Comparison of ENCODE assay signal across 20 cellular contexts in the genomic region with DNA sequence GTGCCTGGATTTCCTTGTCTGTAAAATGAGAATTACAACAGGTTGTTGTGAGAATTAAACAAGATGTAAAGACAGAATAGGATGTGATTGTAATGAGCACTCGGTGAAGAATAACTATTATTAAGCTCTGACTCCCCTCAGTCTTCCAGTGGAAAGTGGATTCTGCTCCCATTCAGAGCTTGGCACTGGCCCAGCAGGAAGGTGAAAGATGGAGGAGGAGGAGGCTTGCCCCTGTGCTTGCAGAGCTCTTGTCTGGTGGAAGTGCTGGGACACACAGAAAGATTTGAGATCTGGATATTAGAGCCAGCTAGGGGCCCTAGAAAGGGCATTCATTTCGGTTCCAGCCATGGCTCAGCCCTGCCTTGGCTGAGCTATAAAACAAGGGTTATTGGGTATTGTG. TPM values are rescaled to one million over a fixed set of nuclear protein-coding genes. Genes with fewer than 3 reads are reported as not detected.
DNase-seq lines count a peak whose midpoint lies in the region; ATAC-seq, FAIRE-seq and TF ChIP-seq lines count a peak whose summit lies in the region.
"Had no signal": no experiment of that assay in that cellular context is flagged by ENCODE, and none has a peak within 500 bp of the region (broad histone marks: within the 10 kb centered on the region; RNA-seq: fewer than 3 reads in every experiment).

No MANE protein-coding gene starts in this region.

- no peak overlapping the region for H4K8ac ChIP-seq in H1 (ENCODE audit: extremely low read depth, insufficient read depth, low read length)

- peak overlapping the region in 3 of 4 experiments; percentile 62 to 79 (median 77); a peak in 4 of 7 replicates for H3K9ac ChIP-seq in H1 (replicated peaks in 1 of 4; ENCODE audit: extremely low read depth in 1 of 4, low read depth in 3 of 4, low read length in 3 of 4)

- peak overlapping the region; percentile 78 for H3K4me3 Mint-ChIP-seq in nephron progenitor cell
- no peak overlapping the region for H3K4me3 Mint-ChIP-seq in activated CD8-positive, alpha-beta T cell treated with anti-CD3 and anti-CD28 coated beads for 36 hours
- H3K4me3 Mint-ChIP-seq: natural killer cell treated with Interleukin-12 subunit alpha and Interleukin-12 subunit beta and Interleukin-15 and Interleukin-18, amount 100 ng/mL, for 72 hours had no signal

- no peak overlapping the region for H3K56ac ChIP-seq in H1 (replicated peaks; ENCODE audit: insufficient read length, low read depth, low read length)

- TF ChIP-seq POLR2A in heart left ventricle (IDR thresholded peaks at IDR 0.05): no peak
- TF ChIP-seq POLR2A in H1 (IDR thresholded peaks at IDR 0.05; ENCODE audit: control extremely low read depth in 1 of 2, low read depth in 2 of 2, low read length in 2 of 2): no peak
- TF ChIP-seq POLR2A in uterus (IDR thresholded peaks at IDR 0.05): no peak
- TF ChIP-seq POLR2A in GM12892 (IDR thresholded peaks at IDR 0.05; ENCODE audit: low read depth, low read length): no peak

- no peak for TF ChIP-seq EP300 in H1 (IDR thresholded peaks at IDR 0.05; ENCODE audit: borderline replicate concordance in 1 of 2, low read depth in 2 of 2, low read length in 2 of 2)

- H3K23me2 ChIP-seq in H1 (ENCODE audit: low read depth, low read length): peaks cover 6% of the 10 kb centered on the region; the same call in 1 of the 2 replicates

- H3K27ac ChIP-seq in heart left ventricle (peak overlapping the region in 10 of 12 donors; percentile 28 to 86 (median 72)), H1 (ENCODE audit: low read depth, low read length) (peak overlapping the region; percentile 89; the same call in 1 of the 2 replicates), uterus (peak overlapping the region; percentile 79 to 82)

- H3K23ac ChIP-seq in H1 (ENCODE audit: insufficient read length): no peak overlapping the region

- H3K4me1 ChIP-seq in heart left ventricle (peaks cover 0 to 87% (median 46%) of the 10 kb centered on the region in 12 donors), H1 (replicated peaks in 1 of 4; ENCODE audit: control insufficient read depth in 3 of 4, insufficient read depth in 4 of 4, low read length in 3 of 4) (peaks cover 16 to 23% (median 19%) of the 10 kb centered on the region in 4 experiments), uterus (peaks cover 0 to 4% of the 10 kb centered on the region in 2 donors)

- H3K4me1 Mint-ChIP-seq in nephron progenitor cell: peaks cover 31% of the 10 kb centered on the region
- no peaks in the 10 kb centered on the region for H3K4me1 Mint-ChIP-seq in activated CD8-positive, alpha-beta T cell treated with anti-CD3 and anti-CD28 coated beads for 36 hours (ENCODE audit: low read depth)

- 42 to 63% (median 62%) methylated on average over 2 of the region's 2 CpGs for WGBS in heart left ventricle, 4 donors
- 71% methylated on average over 2 of the region's 2 CpGs; no CpG with 5 or more reads in 1 of the 2 experiments for WGBS in H1 (ENCODE audit: extremely low coverage in 1 of 2, insufficient coverage in 1 of 2, insufficient read length in 1 of 2, insufficient replicate concordance in 2 of 2, low coverage in 1 of 2, low lambda C conversion rate in 2 of 2, missing lambda C conversion rate in 1 of 2), 2 experiments

- H4K5ac ChIP-seq in H1 (ENCODE audit: insufficient read length, low read depth, low read length): no peak overlapping the region

- no peaks in the 10 kb centered on the region for H3K27me3 ChIP-seq in heart left ventricle
- no peaks in the 10 kb centered on the region for H3K27me3 ChIP-seq in H1 (replicated peaks in 1 of 4; ENCODE audit: control insufficient read depth in 3 of 4, extremely low read depth in 1 of 4, insufficient read depth in 3 of 4, low read length in 3 of 4)
- H3K27me3 ChIP-seq in uterus: no peaks in the 10 kb centered on the region
- H3K27me3 ChIP-seq: Peyer's patch had no signal

- H3K36me3 ChIP-seq in heart left ventricle (peaks cover 3 to 100% (median 81%) of the 10 kb centered on the region in 9 donors), H1 (ENCODE audit: control insufficient read depth in 2 of 4, insufficient read depth in 4 of 4, low read length in 3 of 4) (peaks cover 2 to 52% (median 17%) of the 10 kb centered on the region in 4 experiments; a peak in 6 of 8 replicates), uterus (no peaks in the 10 kb centered on the region)

- ATAC-seq in heart left ventricle: no peak
- ATAC-seq in activated CD8-positive, alpha-beta T cell treated with anti-CD3 and anti-CD28 coated beads for 36 hours: no peak
- ATAC-seq: GM12878; natural killer cell treated with Interleukin-12 subunit alpha and Interleukin-12 subunit beta and Interleukin-15 and Interleukin-18, amount 100 ng/mL, for 72 hours had no signal

- H3K4ac ChIP-seq in H1 (replicated peaks; ENCODE audit: insufficient read length, low read depth, low read length): peak overlapping the region; percentile 1

- H3K27ac Mint-ChIP-seq in nephron progenitor cell: no peak overlapping the region
- H3K27ac Mint-ChIP-seq in activated CD8-positive, alpha-beta T cell treated with anti-CD3 and anti-CD28 coated beads for 36 hours: no peak overlapping the region
- H3K27ac Mint-ChIP-seq: natural killer cell treated with Interleukin-12 subunit alpha and Interleukin-12 subunit beta and Interleukin-15 and Interleukin-18, amount 100 ng/mL, for 72 hours had no signal

- H2AK5ac ChIP-seq in H1 (ENCODE audit: low read depth, low read length): 0 out of 2 replicates have a peak overlapping the region, but pooled peaks have one; percentile 68

- no peaks in the 10 kb centered on the region for H3K79me2 ChIP-seq in H1 (ENCODE audit: control insufficient read depth in 1 of 2, insufficient read depth in 2 of 2, low read length in 2 of 2)

- H3K4me2 ChIP-seq in H1 (ENCODE audit: insufficient read depth in 1 of 2, low read depth in 2 of 2, low read length in 2 of 2): peak overlapping the region; percentile 80 to 99

- H4K20me1 ChIP-seq in H1 (replicated peaks in 1 of 2; ENCODE audit: control insufficient read depth in 1 of 2, insufficient read depth in 2 of 2, low read length in 2 of 2): peaks cover 2 to 9% of the 10 kb centered on the region in 2 experiments

- peaks cover 4% of the 10 kb centered on the region; the same call in 1 of the 2 replicates for H3K79me1 ChIP-seq in H1 (ENCODE audit: low read depth, low read length)

- no peak overlapping the region for H2BK120ac ChIP-seq in H1 (replicated peaks; ENCODE audit: low read depth, low read length)

- H2BK12ac ChIP-seq in H1 (ENCODE audit: low read depth, low read length): 0 out of 2 replicates have a peak overlapping the region, but pooled peaks have one; percentile 68

- no peak overlapping the region for H2AFZ ChIP-seq in H1 (ENCODE audit: low read length)

- TF ChIP-seq RAD21 in H1 (IDR thresholded peaks at IDR 0.05 in 1 of 2, conservative IDR thresholded peaks at IDR 0.05 in 1 of 2; ENCODE audit: low read depth in 2 of 2, low read length in 2 of 2): no peak

- H3K27me3 Mint-ChIP-seq in nephron progenitor cell (ENCODE audit: low read depth, poor library complexity): peaks cover 5% of the 10 kb centered on the region
- H3K27me3 Mint-ChIP-seq in activated CD8-positive, alpha-beta T cell treated with anti-CD3 and anti-CD28 coated beads for 36 hours: no peaks in the 10 kb centered on the region

- H3K36me3 Mint-ChIP-seq in nephron progenitor cell (ENCODE audit: low read depth): peaks cover 32% of the 10 kb centered on the region
- no peaks in the 10 kb centered on the region for H3K36me3 Mint-ChIP-seq in activated CD8-positive, alpha-beta T cell treated with anti-CD3 and anti-CD28 coated beads for 36 hours (ENCODE audit: low read depth)
- H3K36me3 Mint-ChIP-seq: natural killer cell treated with Interleukin-12 subunit alpha and Interleukin-12 subunit beta and Interleukin-15 and Interleukin-18, amount 100 ng/mL, for 72 hours had no signal

- H3K18ac ChIP-seq in H1 (ENCODE audit: extremely low read depth, low read length): peak overlapping the region; percentile 97; the same call in 1 of the 2 replicates

- H4K91ac ChIP-seq in H1 (replicated peaks; ENCODE audit: insufficient read length, low read length): peak overlapping the region; percentile 87

- no peak for TF ChIP-seq CTCF in heart left ventricle (IDR thresholded peaks at IDR 0.05)
- no peak for TF ChIP-seq CTCF in H1 (IDR thresholded peaks at IDR 0.05; ENCODE audit: control extremely low read depth in 1 of 3, insufficient read depth in 1 of 3, low read depth in 1 of 3, low read length in 3 of 3)
- no peak for TF ChIP-seq CTCF in nephron progenitor cell (IDR thresholded peaks at IDR 0.05)
- TF ChIP-seq CTCF in uterus (IDR thresholded peaks at IDR 0.05): no peak
- no peak for TF ChIP-seq CTCF in activated CD8-positive, alpha-beta T cell treated with anti-CD3 and anti-CD28 coated beads for 36 hours (IDR thresholded peaks at IDR 0.05)

- DNase-seq in heart left ventricle (no peak), cardiac septum (ENCODE audit: low spot score) (no peak), H1 (ENCODE audit: low read depth in 1 of 2, low spot score in 2 of 2) (no peak), nephron progenitor cell (no peak), uterus (no peak), GM12892 (ENCODE audit: insufficient read length) (no peak), NOMO-1 treated with dmso at 0.1 percent for 144 hours (lab: John Stamatoyannopoulos, UW; ENCODE audit: unreplicated experiment) (no peak)
- no peak for DNase-seq in activated CD8-positive, alpha-beta T cell treated with anti-CD3 and anti-CD28 coated beads for 36 hours
- DNase-seq: activated CD4-positive, alpha-beta T cell treated with anti-CD3 and anti-CD28 coated beads, Interleukin-2, amount 50 U/mL, for 48 hours; DMS153; GOT3; MV-4-11; NCI-H446 treated with DMSO at 0.1 percent for 48 hours; Peyer's patch; spleen had no signal

- H3K9me3 Mint-ChIP-seq in nephron progenitor cell: no peaks in the 10 kb centered on the region
- H3K9me3 Mint-ChIP-seq in activated CD8-positive, alpha-beta T cell treated with anti-CD3 and anti-CD28 coated beads for 36 hours: no peaks in the 10 kb centered on the region
- H3K9me3 Mint-ChIP-seq: natural killer cell treated with Interleukin-12 subunit alpha and Interleukin-12 subunit beta and Interleukin-15 and Interleukin-18, amount 100 ng/mL, for 72 hours had no signal

- H2BK15ac ChIP-seq in H1 (ENCODE audit: low read length): peak overlapping the region; percentile 55; the same call in 1 of the 2 replicates

- FAIRE-seq in H1 (lab: Jason Lieb, UNC) (no peak), GM12892 (lab: Jason Lieb, UNC) (no peak)
- FAIRE-seq: GM12878 had no signal

- CTCF ChIA-PET in H1 (lab: Charles Lee; ENCODE audit: partially characterized antibody): interaction anchor here (0.7 to 19.1 kb wide), 15 partner anchors 9 to 201 kb away, joined by 3 to 435 read pairs (median 6); a partner anchor contains a TSS
- CTCF ChIA-PET in activated CD8-positive, alpha-beta T cell treated with anti-CD3 and anti-CD28 coated beads for 36 hours (lab: Charles Lee): interaction anchor here (0.9 to 3.2 kb wide), 6 partner anchors 12 to 1209 kb away, joined by 3 to 14 read pairs (median 4); no protein-coding TSS in a partner anchor

- H2BK20ac ChIP-seq in H1 (ENCODE audit: low read length): no peak overlapping the region

- H3K9me3 ChIP-seq in heart left ventricle: no peaks in the 10 kb centered on the region
- no peaks in the 10 kb centered on the region for H3K9me3 ChIP-seq in H1 (ENCODE audit: insufficient read depth in 2 of 2, low read depth in 1 of 2, low read length in 1 of 2)
- no peaks in the 10 kb centered on the region for H3K9me3 ChIP-seq in uterus
- H3K9me3 ChIP-seq: Peyer's patch, spleen had no signal

- intact Hi-C loops in heart left ventricle (cut with DNase I) (no loop called here), cardiac septum (cut with DNase I) (no loop called here), uterus (cut with DNase I; ENCODE audit: low total_unique reads) (no loop called here)
- intact Hi-C loops in activated CD8-positive, alpha-beta T cell treated with anti-CD3 and anti-CD28 coated beads for 36 hours (cut with micrococcal nuclease): no loop called here

- POLR2A ChIA-PET in H1 (lab: Charles Lee; ENCODE audit: partially characterized antibody): interaction anchor here (0.6 to 25.8 kb wide), 10 partner anchors 10 to 377 kb away, joined by 3 to 574 read pairs (median 5); a partner anchor contains a TSS
- POLR2A ChIA-PET in activated CD8-positive, alpha-beta T cell treated with anti-CD3 and anti-CD28 coated beads for 36 hours (lab: Charles Lee): interaction anchor here (1.0 kb wide), 1 partner anchor 321 kb away, joined by 3 read pairs; no protein-coding TSS in a partner anchor

- H3K14ac ChIP-seq in H1 (ENCODE audit: insufficient read length): no peak overlapping the region

- peak overlapping the region; percentile 92; the same call in 1 of the 2 replicates for H2BK5ac ChIP-seq in H1 (ENCODE audit: low read depth, low read length)

- H3K4me3 ChIP-seq in heart left ventricle (no peak overlapping the region), H1 (ENCODE audit: extremely low read depth in 1 of 4, insufficient read depth in 2 of 4, low read depth in 3 of 4, low read length in 4 of 4) (peak overlapping the region; percentile 36 to 72 (median 62); a peak in 7 of 8 replicates), uterus (no peak overlapping the region)
- H3K4me3 ChIP-seq: GM12878 had no signal

RNA-seq across cellular contexts. Expression of a gene that starts 28.2 kb away (rescaled TPM):
- 100 to 1,000 TPM in 7 of 9 donors, 10 to 100 TPM in 2; 86.0 to 124 (median 113) TPM for total RNA-seq in heart left ventricle
- polyA plus RNA-seq in heart left ventricle: 100 to 1,000 TPM; 104 to 129 TPM
- 155 TPM for total RNA-seq in cardiac septum
- 74.8 and 74.9 TPM in 2 replicates for total RNA-seq in H1 (2021; fragmentation: NEBNext Ultra II Directional; extraction: Animal tissue kit (Norgen Biotek cat#: 25700))
- 53.9 and 70.6 TPM in 2 replicates for polyA plus RNA-seq in H1 (2011; rRNA removed)
- 66.4 TPM for polyA plus RNA-seq in H1 (2011; cell fraction: cytosol; rRNA removed)
- polyA plus RNA-seq in H1 (2011; cell fraction: nucleus; rRNA removed): 211 TPM
- polyA plus RNA-seq in H1 (2012, experiment 1 of 2): 47.2 to 67.0 TPM (median 64.5 TPM) in 4 replicates
- polyA plus RNA-seq in H1 (2012, experiment 2 of 2): 57.7 TPM
- polyA plus RNA-seq in H1 (2013, experiment 1 of 2): 44.2 TPM
- polyA plus RNA-seq in H1 (2013, experiment 2 of 2): 40.0 TPM
- 57.0 and 74.3 TPM in 2 replicates for polyA minus RNA-seq in H1 (2011; rRNA and poly(A)+ RNA removed)
- 57.3 TPM for polyA minus RNA-seq in H1 (2011; cell fraction: cytosol; rRNA and poly(A)+ RNA removed)
- polyA minus RNA-seq in H1 (2011; cell fraction: nucleus; rRNA and poly(A)+ RNA removed): 100 TPM
- total RNA-seq in uterus: 100 to 1,000 TPM in 3 of 4 donors, 10 to 100 TPM in 1; 53.5 to 517 (median 287) TPM
- polyA plus RNA-seq in GM12892 (2012; ENCODE audit: missing spikeins): not detected
- total RNA-seq in activated CD8-positive, alpha-beta T cell treated with anti-CD3 and anti-CD28 coated beads for 36 hours: 1 to 10 TPM; 3.0 to 5.1 TPM

RNA-seq across cellular contexts. Expression of a gene that starts 43.8 kb away (rescaled TPM):
- total RNA-seq in heart left ventricle (not detected), cardiac septum (not detected), uterus (not detected)
- polyA plus RNA-seq in heart left ventricle (1 to 10 TPM in 1 of 2 donors, under 1 TPM in 1; 0.17 to 1.7 TPM), H1 (2011; rRNA removed) (0.03 TPM in 1 of 2 replicates, not detected in the other)
- not detected in 2 replicates for total RNA-seq in H1 (2021; fragmentation: NEBNext Ultra II Directional; extraction: Animal tissue kit (Norgen Biotek cat#: 25700))
- polyA plus RNA-seq in H1 (2011; cell fraction: cytosol; rRNA removed): not detected
- 0.20 TPM for polyA plus RNA-seq in H1 (2011; cell fraction: nucleus; rRNA removed)
- 0.16 to 0.46 TPM (median 0.27 TPM) in 4 replicates for polyA plus RNA-seq in H1 (2012, experiment 1 of 2)
- 0.45 TPM for polyA plus RNA-seq in H1 (2012, experiment 2 of 2)
- polyA plus RNA-seq in H1 (2013, experiment 1 of 2): not detected
- not detected for polyA plus RNA-seq in H1 (2013, experiment 2 of 2)
- polyA minus RNA-seq in H1 (2011; rRNA and poly(A)+ RNA removed): not detected in 2 replicates
- polyA minus RNA-seq in H1 (2011; cell fraction: cytosol; rRNA and poly(A)+ RNA removed): not detected
- polyA minus RNA-seq in H1 (2011; cell fraction: nucleus; rRNA and poly(A)+ RNA removed): not detected
- polyA plus RNA-seq in GM12892 (2012; ENCODE audit: missing spikeins): not detected
- not detected for total RNA-seq in activated CD8-positive, alpha-beta T cell treated with anti-CD3 and anti-CD28 coated beads for 36 hours
- total RNA-seq: GM12878; natural killer cell treated with Interleukin-12 subunit alpha and Interleukin-12 subunit beta and Interleukin-15 and Interleukin-18, amount 100 ng/mL, for 72 hours; spleen; T-helper 2 cell treated with Interferon-gamma antibody and Interleukin-4, amounts not matched to agents 100 ng/mL and 5 ng/mL, for 36 hours had no signal
- polyA plus RNA-seq: AG04450, GM12878, keratinocyte had no signal

Comparison
In these comparisons a context has a peak if more than half of its experiments do, and no peak if none do; other contexts are left out.
1. H3K4me3 ChIP-seq: peak in H1 (4 of 4); none in heart left ventricle (0 of 12) and uterus (0 of 2).
2. RNA of a gene that starts 28.2 kb away (total RNA-seq): 53.5 to 517 TPM in uterus, 155 TPM in cardiac septum (single experiment), 86.0 to 124 TPM in heart left ventricle and 74.8 to 74.9 TPM in H1; 3.0 to 5.1 TPM in activated CD8-positive, alpha-beta T cell treated with anti-CD3 and anti-CD28 coated beads for 36 hours; every median in the first group is over 4 times any median in the second.
3. Peak in every context shown above with its lines, with median percentiles within 50 percentile points of each other: H3K27ac ChIP-seq.